ENCODE assay signal across 15 cellular contexts in genomic region chr7:137146552-137146961, GRCh38.
A peak's percentile ranks its signal among the peaks of the same experiment; 100 is the strongest.
DNase-seq lines count a peak whose midpoint lies in the region; ATAC-seq and TF ChIP-seq lines count a peak whose summit lies in the region.
"Had no signal": no experiment of that assay in that cellular context is flagged by ENCODE, and none has a peak within 500 bp of the region (broad histone marks: within the 10 kb centered on the region; RNA-seq: fewer than 3 reads in every experiment).

No MANE protein-coding gene starts in this region.

- H3K4me3 ChIP-seq in astrocyte of the spinal cord (ENCODE audit: low read depth, low read length): no peak overlapping the region
- H3K4me3 ChIP-seq: body of pancreas, left ventricle myocardium inferior, testis had no signal

- in situ Hi-C loops in astrocyte of the spinal cord (cut with HindIII; ENCODE audit: low sequenced_read_pairs): no loop called here

- peaks cover 72% of the 10 kb centered on the region for H3K4me1 Mint-ChIP-seq in HFFc6 (ENCODE audit: low read depth)
- no peaks in the 10 kb centered on the region for H3K4me1 Mint-ChIP-seq in T-helper 17 cell

- H3K36me3 Mint-ChIP-seq in HFFc6 (ENCODE audit: low read depth) (peaks cover 12% of the 10 kb centered on the region), T-helper 17 cell (ENCODE audit: low read depth) (no peaks in the 10 kb centered on the region)

- no peak for ATAC-seq in T-helper 17 cell
- ATAC-seq in GM21529 (IDR thresholded peaks at IDR 0.05; ENCODE audit: unreplicated experiment): no peak
- ATAC-seq: body of pancreas; effector memory CD8-positive, alpha-beta T cell had no signal

- DNase-seq in A172 (ENCODE audit: low spot score): peak; percentile 75
- DNase-seq in HFFc6: peak; percentile 63
- peak; percentile 94 for DNase-seq in astrocyte of the spinal cord (ENCODE audit: low read depth, low spot score)
- peak; percentile 55 for DNase-seq in kidney tubule cell (ENCODE audit: low spot score)
- DNase-seq in T-helper 17 cell: no peak
- no peak for DNase-seq in activated T-cell treated with anti-CD3 and anti-CD28 coated beads for 4 hours
- no peak for DNase-seq in SIG-M5 (lab: John Stamatoyannopoulos, UW)
- DNase-seq: 8988T; body of pancreas; effector memory CD8-positive, alpha-beta T cell; left ventricle myocardium inferior; NCI-H524 treated with DMSO at 0.1 percent for 48 hours; T-helper 9 cell; testis had no signal

- no peaks in the 10 kb centered on the region for H3K9me3 ChIP-seq in T-helper 17 cell (ENCODE audit: control insufficient read depth, low read length, poor library complexity, severe bottlenecking)
- H3K9me3 ChIP-seq: body of pancreas, left ventricle myocardium inferior, testis had no signal

- peak overlapping the region; percentile 77 for H3K4me3 Mint-ChIP-seq in HFFc6
- no peak overlapping the region for H3K4me3 Mint-ChIP-seq in T-helper 17 cell
- H3K4me3 Mint-ChIP-seq: effector memory CD8-positive, alpha-beta T cell had no signal

- H3K27me3 Mint-ChIP-seq in HFFc6 (ENCODE audit: insufficient read depth) (no peaks in the 10 kb centered on the region), T-helper 17 cell (no peaks in the 10 kb centered on the region)
- H3K27me3 Mint-ChIP-seq: effector memory CD8-positive, alpha-beta T cell had no signal

- no peak for TF ChIP-seq CTCF in HFFc6 (IDR thresholded peaks at IDR 0.05)
- no peak for TF ChIP-seq CTCF in astrocyte of the spinal cord (IDR thresholded peaks at IDR 0.05; ENCODE audit: low read depth, low read length)

- H3K9me3 Mint-ChIP-seq in HFFc6: peaks cover 10% of the 10 kb centered on the region; the same call in 1 of the 2 replicates

- H3K27ac Mint-ChIP-seq in HFFc6: peak overlapping the region; percentile 89
- H3K27ac Mint-ChIP-seq in T-helper 17 cell: no peak overlapping the region
- H3K27ac Mint-ChIP-seq: effector memory CD8-positive, alpha-beta T cell had no signal

Comparison
In these comparisons a context has a peak if more than half of its experiments do, and no peak if none do; other contexts are left out.
1. DNase-seq: peak in A172 (single experiment), HFFc6 (single experiment), astrocyte of the spinal cord (single experiment) and kidney tubule cell (single experiment); none in T-helper 17 cell (0 of 3), activated T-cell treated with anti-CD3 and anti-CD28 coated beads for 4 hours (single experiment) and SIG-M5 (single experiment).